In genomic region chr10:35448687-35449662, GRCh38 we compare ENCODE assay signal across 9 cellular contexts.
DNase-seq lines count a peak whose midpoint lies in the region; ATAC-seq, FAIRE-seq and TF ChIP-seq lines count a peak whose summit lies in the region.
"Had no signal": no experiment of that assay in that cellular context is flagged by ENCODE, and none has a peak within 500 bp of the region (broad histone marks: within the 10 kb centered on the region; RNA-seq: fewer than 3 reads in every experiment).

No MANE protein-coding gene starts in this region.

- H3K27me3 Mint-ChIP-seq in mesothelial cell of epicardium (ENCODE audit: low read depth), result no peaks in the 10 kb centered on the region

- H3K4me3 ChIP-seq in A549, result no peak overlapping the region

- 86% methylated on average over 11 of the region's 11 CpGs for WGBS in A549 (ENCODE audit: missing lambda C conversion rate)

- TF ChIP-seq CTCF in A549 (IDR thresholded peaks at IDR 0.05) (no peak), mesothelial cell of epicardium (IDR thresholded peaks at IDR 0.05; ENCODE audit: unreplicated experiment) (no peak)

- TF ChIP-seq EP300 in A549 (IDR thresholded peaks at IDR 0.05), result no peak

- H3K4me1 ChIP-seq in A549, result peaks cover 66% of the 10 kb centered on the region

- H3K4me3 Mint-ChIP-seq in mesothelial cell of epicardium, result no peak overlapping the region

- POLR2A ChIA-PET in A549 (lab: Yijun Ruan, JAX), result no interaction called here

- H3K9me3 Mint-ChIP-seq in mesothelial cell of epicardium, result peaks cover 12% of the 10 kb centered on the region

- peaks cover 10% of the 10 kb centered on the region for H3K9me3 ChIP-seq in A549

- H3K4me1 Mint-ChIP-seq in mesothelial cell of epicardium, result peaks cover 44% of the 10 kb centered on the region

- DNase-seq in A549 (ENCODE audit: low read depth in 1 of 2, low spot score in 1 of 2), result no peak
- DNase-seq in NCI-H146 (lab: John Stamatoyannopoulos, UW), result peak; percentile 80
- DNase-seq in mesothelial cell of epicardium (ENCODE audit: low spot score in 2 of 2, unreplicated experiment in 2 of 2), result no peak
- no peak for DNase-seq in kidney glomerular epithelial cell (lab: John Stamatoyannopoulos, UW)

- TF ChIP-seq POLR2A in A549 (IDR thresholded peaks at IDR 0.05; ENCODE audit: low read length), result no peak

- peak in 1 of 2 experiments; percentile 14; a peak in 4 of 6 replicates for ATAC-seq in A549
- ATAC-seq in HG02571 (IDR thresholded peaks at IDR 0.05; ENCODE audit: unreplicated experiment), result no peak
- ATAC-seq in GM21423 (IDR thresholded peaks at IDR 0.05; ENCODE audit: unreplicated experiment), result no peak
- no peak for ATAC-seq in GM18870 (IDR thresholded peaks at IDR 0.05; ENCODE audit: unreplicated experiment)

- CTCF ChIA-PET in A549 (lab: Yijun Ruan, JAX), result no interaction called here

- H3K27ac Mint-ChIP-seq in mesothelial cell of epicardium, result peak overlapping the region; percentile 97

- no peak for TF ChIP-seq RAD21 in A549 (conservative IDR thresholded peaks at IDR 0.05 in 1 of 2, IDR thresholded peaks at IDR 0.05 in 1 of 2)

- H3K36me3 Mint-ChIP-seq in mesothelial cell of epicardium, result peaks cover 9% of the 10 kb centered on the region

- H3K27ac ChIP-seq in A549 (peak overlapping the region; percentile 68 to 77; a peak in 5 of 6 replicates), cingulate gyrus (ENCODE audit: low read depth, low read length) (peak overlapping the region; percentile 78)

- peak overlapping the region; percentile 78 for H3K4me2 ChIP-seq in A549

- no peak for FAIRE-seq in A549 (lab: Jason Lieb, UNC)
- FAIRE-seq: G401.6 had no signal

TF ChIP-seq in A549, 52 proteins besides CTCF, POLR2A, EP300 and RAD21:
- TF ChIP-seq POLR2AphosphoS2 (conservative IDR thresholded peaks at IDR 0.05; ENCODE audit: low read length), result no peak
- no peak for TF ChIP-seq CHD4 (IDR thresholded peaks at IDR 0.05; ENCODE audit: borderline replicate concordance)
- TF ChIP-seq PBX3 (IDR thresholded peaks at IDR 0.05), result no peak
- no peak for TF ChIP-seq MAX (IDR thresholded peaks at IDR 0.05)
- TF ChIP-seq CBX8 (IDR thresholded peaks at IDR 0.05), result no peak
- TF ChIP-seq CHD2 (IDR thresholded peaks at IDR 0.05; ENCODE audit: low read length, partially characterized antibody), result no peak
- no peak for TF ChIP-seq HES2 (IDR thresholded peaks at IDR 0.05)
- no peak for TF ChIP-seq CBX2 (IDR thresholded peaks at IDR 0.05; ENCODE audit: borderline replicate concordance, low read depth)
- no peak for TF ChIP-seq HDAC2 (IDR thresholded peaks at IDR 0.05)
TF ChIP-seq in A549: peak in this region for 0.
